21 cellular contexts compared by ENCODE assay signal in the genomic region with DNA sequence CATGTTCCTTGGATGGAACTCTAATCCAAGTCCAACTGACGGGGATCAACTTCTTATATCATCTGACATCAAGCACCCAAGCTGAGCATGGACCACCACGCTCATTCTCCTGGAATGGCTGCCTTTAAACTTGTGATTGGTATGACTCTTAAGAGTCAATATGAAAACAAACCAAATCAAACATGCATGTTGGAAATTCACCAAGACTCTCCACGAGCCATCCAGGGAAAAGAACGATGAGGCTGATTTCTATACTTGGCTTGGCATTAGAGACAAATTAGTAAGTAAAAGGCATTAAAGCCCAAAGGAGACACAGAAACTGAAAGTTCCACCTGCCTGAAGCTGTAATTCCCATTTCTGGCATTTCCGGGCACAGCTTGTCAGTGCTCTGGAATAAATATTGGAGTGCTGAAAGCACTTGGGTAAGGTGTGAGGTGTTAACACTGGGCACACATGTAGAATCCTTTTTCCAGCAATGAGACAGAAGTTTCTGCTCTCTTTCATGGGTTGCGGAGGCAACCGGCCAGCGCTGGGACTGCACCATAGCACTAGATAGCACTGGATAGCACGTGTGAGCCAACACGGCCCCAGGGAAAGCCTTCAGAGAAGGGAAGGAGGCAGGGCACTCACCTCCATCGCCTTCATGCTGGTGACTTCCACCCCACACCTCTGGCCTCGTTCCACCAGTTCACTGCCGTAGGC. TPM values are rescaled to one million over a fixed set of nuclear protein-coding genes. Genes with fewer than 3 reads are reported as not detected.
DNase-seq lines count a peak whose midpoint lies in the region; ATAC-seq, FAIRE-seq and TF ChIP-seq lines count a peak whose summit lies in the region.
"Had no signal": no experiment of that assay in that cellular context is flagged by ENCODE, and none has a peak within 500 bp of the region (broad histone marks: within the 10 kb centered on the region; RNA-seq: fewer than 3 reads in every experiment).

No MANE protein-coding gene starts in this region.

- no peak for ATAC-seq in HG03378 (IDR thresholded peaks at IDR 0.05; ENCODE audit: unreplicated experiment)
- ATAC-seq in left lung: no peak
- ATAC-seq in HG03196 (IDR thresholded peaks at IDR 0.05; ENCODE audit: unreplicated experiment): no peak

- TF ChIP-seq CTCF in VCaP (conservative IDR thresholded peaks at IDR 0.05): no peak
- TF ChIP-seq CTCF in left ventricle myocardium inferior (IDR thresholded peaks at IDR 0.05; ENCODE audit: borderline replicate concordance): no peak
- TF ChIP-seq CTCF in prostate gland (IDR thresholded peaks at IDR 0.05): no peak
- no peak for TF ChIP-seq CTCF in left lung (IDR thresholded peaks at IDR 0.05)

- H3K27me3 ChIP-seq in left ventricle myocardium inferior (ENCODE audit: low read depth) (no peaks in the 10 kb centered on the region), prostate gland (replicated peaks; ENCODE audit: insufficient read depth) (no peaks in the 10 kb centered on the region), left lung (no peaks in the 10 kb centered on the region)
- H3K27me3 ChIP-seq: BE2C had no signal

- intact Hi-C loops in left ventricle myocardium inferior (cut with micrococcal nuclease) (no loop called here), prostate gland (cut with DNase I) (no loop called here), left lung (cut with DNase I) (no loop called here)

- H3K9me3 ChIP-seq in left ventricle myocardium inferior (replicated peaks) (no peaks in the 10 kb centered on the region), prostate gland (no peaks in the 10 kb centered on the region), left lung (no peaks in the 10 kb centered on the region)
- H3K9me3 ChIP-seq: BE2C, SK-N-SH had no signal

- peaks cover 92% of the 10 kb centered on the region for H3K36me3 ChIP-seq in left ventricle myocardium inferior
- H3K36me3 ChIP-seq in prostate gland: no peaks in the 10 kb centered on the region
- peaks cover 0 to 98% of the 10 kb centered on the region in 2 donors for H3K36me3 ChIP-seq in left lung
- H3K36me3 ChIP-seq: BE2C had no signal

- no peak for DNase-seq in GM12892 (ENCODE audit: insufficient read length)
- peak; percentile 41 for DNase-seq in left ventricle myocardium inferior
- peak; percentile 23 for DNase-seq in prostate gland (ENCODE audit: low spot score)
- DNase-seq in left lung: no peak
- DNase-seq in HT-29 (ENCODE audit: low spot score): no peak
- DNase-seq: BE2C; CD4-positive, CD25-positive, alpha-beta regulatory T cell; DMS79 treated with DMSO at 0.1 percent for 48 hours; NCI-H1417; NCI-H187 treated with DMSO at 0.1 percent for 48 hours; NCI-H2107; NCI-H446 treated with DMSO at 0.1 percent for 48 hours; NCI-H69; PC-9; RPMI8226; SIG-M5; SK-N-SH had no signal

- TF ChIP-seq POLR2A in GM12892 (IDR thresholded peaks at IDR 0.05; ENCODE audit: low read depth, low read length): no peak
- no peak for TF ChIP-seq POLR2A in prostate gland (IDR thresholded peaks at IDR 0.05)

- WGBS in prostate gland: 68% methylated on average over 13 of the region's 13 CpGs

- peak; percentile 56 for FAIRE-seq in GM12892 (lab: Jason Lieb, UNC)
- FAIRE-seq: H54 had no signal

- no peak overlapping the region for H3K4me3 ChIP-seq in left ventricle myocardium inferior
- H3K4me3 ChIP-seq in prostate gland: no peak overlapping the region
- H3K4me3 ChIP-seq in left lung: no peak overlapping the region
- H3K4me3 ChIP-seq: PC-9 had no signal

- H3K27ac ChIP-seq in VCaP (0 out of 2 replicates have a peak overlapping the region, but pooled peaks have one; percentile 13), left ventricle myocardium inferior (replicated peaks) (peak overlapping the region; percentile 41), prostate gland (peak overlapping the region; percentile 51 to 74), left lung (no peak overlapping the region)
- H3K27ac ChIP-seq: PC-9 had no signal

- H3K4me1 ChIP-seq in left ventricle myocardium inferior (peaks cover 22% of the 10 kb centered on the region), prostate gland (replicated peaks) (peaks cover 6% of the 10 kb centered on the region), left lung (no peaks in the 10 kb centered on the region)
- H3K4me1 ChIP-seq: BE2C had no signal

RNA-seq across cellular contexts. Expression of a gene that starts 42.1 kb away (rescaled TPM):
- polyA plus RNA-seq in GM12892 (2012; ENCODE audit: missing spikeins): 31.7 TPM
- 1.8 TPM for total RNA-seq in left ventricle myocardium inferior
- 10 to 100 TPM in 1 of 2 donors, 1 to 10 TPM in 1; 2.6 to 15.5 TPM for total RNA-seq in prostate gland
- 10 to 100 TPM; 11.3 to 11.6 TPM for total RNA-seq in left lung
- total RNA-seq in HT-29 (2014; rRNA removed; shearing (Covaris generic)): 15.2 and 15.3 TPM in 2 replicates

RNA-seq across cellular contexts. Expression of a gene that starts 49.8 kb away (rescaled TPM):
- 40.4 TPM for polyA plus RNA-seq in GM12892 (2012; ENCODE audit: missing spikeins)
- 316 TPM for total RNA-seq in left ventricle myocardium inferior
- total RNA-seq in prostate gland: 100 to 1,000 TPM in 1 of 2 donors, 10 to 100 TPM in 1; 71.7 to 157 TPM
- total RNA-seq in left lung: 100 to 1,000 TPM; 150 to 270 TPM
- 29.9 and 36.6 TPM in 2 replicates for total RNA-seq in HT-29 (2014; rRNA removed; shearing (Covaris generic))

Comparison
In these comparisons a context has a peak if more than half of its experiments do, and no peak if none do; other contexts are left out.
1. DNase-seq: peak in left ventricle myocardium inferior (single experiment) and prostate gland (single experiment); none in GM12892 (single experiment), left lung (0 of 2) and HT-29 (single experiment).
2. H3K27ac ChIP-seq: peak in VCaP (single experiment), left ventricle myocardium inferior (single experiment) and prostate gland (2 of 2); none in left lung (0 of 2).